31 cellular contexts compared by ENCODE assay signal in the genomic region with DNA sequence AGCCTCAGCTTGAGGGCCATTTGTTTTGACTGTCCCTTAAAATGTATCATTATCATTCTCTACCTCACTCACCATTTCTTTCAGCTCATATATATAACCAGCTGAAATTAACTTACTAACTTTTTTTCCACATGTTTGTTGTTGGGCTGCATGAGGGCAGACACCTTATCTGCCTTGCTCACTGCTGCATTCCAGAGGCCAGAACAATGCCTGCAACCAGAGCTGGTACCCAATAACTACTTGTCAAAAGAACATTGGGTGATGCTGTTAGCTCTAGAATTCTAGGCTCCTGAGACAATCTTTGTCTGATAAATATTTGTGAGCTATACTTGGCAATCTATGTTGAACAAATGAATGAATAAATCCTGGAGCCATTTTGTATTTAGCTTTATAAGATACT.
DNase-seq lines count a peak whose midpoint lies in the region; FAIRE-seq and TF ChIP-seq lines count a peak whose summit lies in the region.
"Had no signal": no experiment of that assay in that cellular context is flagged by ENCODE, and none has a peak within 500 bp of the region (broad histone marks: within the 10 kb centered on the region; RNA-seq: fewer than 3 reads in every experiment).

No MANE protein-coding gene starts in this region.

- TF ChIP-seq CTCF in LNCaP clone FGC (IDR thresholded peaks at IDR 0.05; ENCODE audit: control insufficient read depth, extremely low read depth, insufficient read depth) (peak; percentile 44), bronchial epithelial cell (IDR thresholded peaks at IDR 0.05; ENCODE audit: insufficient read depth, low read length, severe bottlenecking) (no peak)

- H3K36me3 ChIP-seq in H7 (replicated peaks; ENCODE audit: control insufficient read depth, insufficient read depth, low read length) (no peaks in the 10 kb centered on the region), bronchial epithelial cell (ENCODE audit: control insufficient read depth, insufficient read depth, low read length) (no peaks in the 10 kb centered on the region)
- H3K36me3 ChIP-seq: BLaER1, breast epithelium, lower lobe of right lung, SJCRH30, WERI-Rb-1 had no signal

- DNase-seq in H7 (peak; percentile 7), LNCaP clone FGC (ENCODE audit: low read depth) (no peak), bronchial epithelial cell (ENCODE audit: low read depth) (peak; percentile 2), iPS-NIHi11 (ENCODE audit: low spot score) (peak; percentile 12), NCI-H2029 (lab: John Stamatoyannopoulos, UW) (no peak), NCI-H2227 treated with DMSO at 0.1 percent for 48 hours (lab: John Stamatoyannopoulos, UW) (no peak)
- no peak for DNase-seq in effector CD8-positive, alpha-beta T cell (lab: John Stamatoyannopoulos, UW)
- no peak for DNase-seq in stimulated activated CD4-positive, alpha-beta T cell treated with anti-CD3 and anti-CD28 coated beads, Interleukin-4, amount 100 ng/mL, for 1 hour
- DNase-seq: activated CD4-positive, alpha-beta T cell treated with anti-CD3 and anti-CD28 coated beads for 48 hours; activated effector memory CD4-positive, alpha-beta T cell treated with Interleukin-2 at 50 U/mL for 16 hours; activated T-cell treated with anti-CD3 and anti-CD28 coated beads, Interleukin-2, amount 50 U/mL, for 1 hour; amygdala; DMS153; effector CD4-positive, alpha-beta T cell; erythroblast; IMR-90; lower lobe of right lung; mucosa of descending colon; NCI-H1105 treated with DMSO at 0.1 percent for 48 hours; NCI-H1930; NCI-H526; nephron progenitor cell; SJCRH30; stimulated activated naive CD4-positive, alpha-beta T cell treated with Interleukin-2 at 50 U/mL for 16 hours; T1000; testis; WERI-Rb-1 had no signal

- no peaks in the 10 kb centered on the region for H3K27me3 ChIP-seq in H7 (ENCODE audit: control insufficient read depth, insufficient read depth, low read length)
- H3K27me3 ChIP-seq in bronchial epithelial cell (ENCODE audit: control insufficient read depth, insufficient read depth, low read length) = no peaks in the 10 kb centered on the region
- H3K27me3 ChIP-seq: BLaER1, breast epithelium, SJCRH30, testis had no signal

- H3K4me3 ChIP-seq in H7 (ENCODE audit: insufficient read depth, low read depth, low read length) (no peak overlapping the region), LNCaP clone FGC (ENCODE audit: low read depth, low read length) (no peak overlapping the region), bronchial epithelial cell (ENCODE audit: low read depth, low read length) (no peak overlapping the region)
- H3K4me3 ChIP-seq: BLaER1, breast epithelium, lower lobe of right lung, mucosa of descending colon, SJCRH30, testis had no signal

- no peak for FAIRE-seq in bronchial epithelial cell (lab: Jason Lieb, UNC)
- FAIRE-seq: colon, GM12892 had no signal

Comparison
In these comparisons a context has a peak if more than half of its experiments do, and no peak if none do; other contexts are left out.
1. DNase-seq: peak in H7 (single experiment), bronchial epithelial cell (single experiment) and iPS-NIHi11 (single experiment); none in LNCaP clone FGC (single experiment), effector CD8-positive, alpha-beta T cell (single experiment), NCI-H2029 (single experiment), stimulated activated CD4-positive, alpha-beta T cell treated with anti-CD3 and anti-CD28 coated beads, Interleukin-4, amount 100 ng/mL, for 1 hour (single experiment) and NCI-H2227 treated with DMSO at 0.1 percent for 48 hours (single experiment).